In the genomic region with DNA sequence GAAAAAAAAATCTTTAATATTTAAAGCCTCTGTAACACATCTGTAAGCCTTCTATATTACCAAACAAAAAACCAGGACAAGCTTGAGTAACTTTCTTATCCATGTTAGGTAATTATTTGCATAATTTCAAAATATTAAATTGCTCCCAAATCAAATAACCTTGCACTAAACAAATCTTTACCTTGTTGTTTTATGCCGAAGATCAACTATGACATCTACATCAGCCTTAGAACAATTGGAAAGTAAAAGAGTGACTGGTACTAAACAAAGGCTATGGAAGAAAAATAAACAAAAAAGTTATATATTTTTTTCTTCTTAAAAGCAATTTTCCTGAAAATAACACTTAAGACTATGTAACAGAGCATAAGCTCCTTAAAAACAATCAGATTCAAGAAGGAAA, we compare ENCODE assay signal across 7 cellular contexts.
"Had no signal": no experiment of that assay in that cellular context is flagged by ENCODE, and none has a peak within 500 bp of the region (broad histone marks: within the 10 kb centered on the region; RNA-seq: fewer than 3 reads in every experiment).

No MANE protein-coding gene starts in this region.

- DNase-seq: GDM1, GF-D8 had no signal

- ATAC-seq: GM12878 had no signal

- FAIRE-seq: GM12878, GM12891, GM12892, GM18507, GM19239 had no signal

- H3K4me3 ChIP-seq: GM12878 had no signal
